31 cellular contexts compared by ENCODE assay signal in genomic region chr10:6025683-6026225, GRCh38. TPM values are rescaled to one million over a fixed set of nuclear protein-coding genes. Genes with fewer than 3 reads are reported as not detected.
"Had no signal": no experiment of that assay in that cellular context is flagged by ENCODE, and none has a peak within 500 bp of the region (broad histone marks: within the 10 kb centered on the region; RNA-seq: fewer than 3 reads in every experiment).

No MANE protein-coding gene starts in this region.

- H3K9ac ChIP-seq: neural progenitor cell had no signal

- H3K4me3 ChIP-seq: adrenal gland, ascending aorta, hepatocyte, lower lobe of right lung, neural progenitor cell, sigmoid colon, SJCRH30, smooth muscle cell, thoracic aorta, upper lobe of left lung had no signal

- H3K36me3 Mint-ChIP-seq: neural progenitor cell had no signal

- H3K4me1 ChIP-seq: adrenal gland, ascending aorta, neural progenitor cell, sigmoid colon, SJCRH30, upper lobe of left lung had no signal

- H3K79me2 ChIP-seq: hepatocyte had no signal

- H3K27ac ChIP-seq: adrenal gland, ascending aorta, brain microvascular endothelial cell, hepatocyte, lower lobe of right lung, neural progenitor cell, sigmoid colon, SJCRH30, thoracic aorta, upper lobe of left lung, VCaP had no signal

- H3K27me3 ChIP-seq: adrenal gland, ascending aorta, brain microvascular endothelial cell, hepatocyte, neural progenitor cell, sigmoid colon, SJCRH30, upper lobe of left lung had no signal

- H3K9me3 ChIP-seq: SJCRH30, thoracic aorta had no signal

- ATAC-seq: esophagus mucosa, left lobe of liver, lower lobe of right lung, T-cell had no signal

- H3K4me3 Mint-ChIP-seq: activated naive CD4-positive, alpha-beta T cell treated with anti-CD3 and anti-CD28 coated beads, Interleukin-2, amount 50 U/mL, for 24 hours; dendritic cell treated with granulocyte-macrophage colony-stimulating factor and Interleukin-4, amounts not matched to agents 40 ng/mL and 50 ng/mL, for 4 days; immature natural killer cell; naive B cell; neural progenitor cell; T-cell; T-helper 2 cell treated with Interferon-gamma antibody and Interleukin-4, amounts not matched to agents 5 μg/mL and 100 μg/mL, for 36 hours had no signal

- H3K27ac Mint-ChIP-seq: activated naive CD4-positive, alpha-beta T cell treated with anti-CD3 and anti-CD28 coated beads, Interleukin-2, amount 50 U/mL, for 24 hours; dendritic cell treated with granulocyte-macrophage colony-stimulating factor and Interleukin-4, amounts not matched to agents 40 ng/mL and 50 ng/mL, for 4 days; immature natural killer cell; neural progenitor cell; progenitor cell of endocrine pancreas had no signal

- H3K4me2 ChIP-seq: hepatocyte, neural progenitor cell, smooth muscle cell had no signal

- H3K36me3 ChIP-seq: adrenal gland, ascending aorta, brain microvascular endothelial cell, lower lobe of right lung, neural progenitor cell, sigmoid colon, SJCRH30, thoracic aorta, upper lobe of left lung had no signal

- FAIRE-seq: endothelial cell of umbilical vein, frontal cortex had no signal

- H3K27me3 Mint-ChIP-seq: activated naive CD4-positive, alpha-beta T cell treated with anti-CD3 and anti-CD28 coated beads, Interleukin-2, amount 50 U/mL, for 24 hours; naive B cell; T-cell had no signal

- DNase-seq: activated effector memory CD4-positive, alpha-beta T cell treated with anti-CD3 and anti-CD28 coated beads, Interleukin-2, amount 50 U/mL, for 16 hours; adrenal gland; brain microvascular endothelial cell; effector memory CD4-positive, alpha-beta T cell; glutamatergic neuron; immature natural killer cell; lower lobe of right lung; naive B cell; retina; sigmoid colon; SJCRH30; stimulated activated CD4-positive, alpha-beta T cell treated with anti-CD3 and anti-CD28 coated beads, Interleukin-15, amount 100 ng/mL, for 24 hours; stimulated activated naive CD4-positive, alpha-beta T cell treated with Interleukin-2 at 50 U/mL for 16 hours; T-cell; upper lobe of left lung had no signal

- H2AFZ ChIP-seq: hepatocyte, neural progenitor cell had no signal

- H3K4me1 Mint-ChIP-seq: immature natural killer cell, neural progenitor cell had no signal

RNA-seq across cellular contexts. Expression of gene IL2RA, which starts 36.4 kb away (rescaled TPM):
- total RNA-seq: ascending aorta, endothelial cell of umbilical vein, frontal cortex, hepatocyte, kidney epithelial cell, osteoblast, progenitor cell of endocrine pancreas, SJCRH30, smooth muscle cell had no signal
- polyA plus RNA-seq: endothelial cell of umbilical vein, hepatocyte, smooth muscle cell had no signal

RNA-seq across cellular contexts. Expression of gene IL15RA, which starts 48.4 kb away (rescaled TPM):
- total RNA-seq: frontal cortex, SJCRH30 had no signal
